In the genomic region with DNA sequence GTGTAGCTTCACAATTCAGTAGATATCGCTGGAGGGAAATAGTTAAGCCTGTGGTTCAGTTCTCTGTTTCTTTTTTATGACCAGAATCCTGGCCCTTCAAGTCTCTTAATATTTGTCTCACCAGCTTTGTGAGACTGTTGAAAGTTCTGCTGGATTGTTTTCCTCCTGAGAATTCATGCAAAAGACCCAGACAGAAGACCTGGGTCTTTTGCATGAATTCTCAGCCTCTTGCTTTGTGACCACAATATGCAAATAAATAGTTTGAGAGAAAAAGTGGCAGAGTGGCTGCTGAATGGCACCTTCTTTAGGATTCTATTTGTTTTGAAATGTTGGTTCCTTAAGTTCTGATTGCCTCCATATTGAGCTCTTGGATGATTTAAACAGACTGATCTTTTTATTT, we compare ENCODE assay signal across 12 cellular contexts. TPM values are rescaled to one million over a fixed set of nuclear protein-coding genes. Genes with fewer than 3 reads are reported as not detected.
DNase-seq lines count a peak whose midpoint lies in the region; ATAC-seq and TF ChIP-seq lines count a peak whose summit lies in the region.
"Had no signal": no experiment of that assay in that cellular context is flagged by ENCODE, and none has a peak within 500 bp of the region (broad histone marks: within the 10 kb centered on the region; RNA-seq: fewer than 3 reads in every experiment).

No MANE protein-coding gene starts in this region.

- H3K4me3 Mint-ChIP-seq in endodermal cell, result no peak overlapping the region

- H3K27ac ChIP-seq in endodermal cell (ENCODE audit: low read depth, low read length), result peak overlapping the region; percentile 2
- H3K27ac ChIP-seq: adrenal gland, epithelial cell of prostate, parathyroid adenoma had no signal

- no peak for TF ChIP-seq CTCF in endodermal cell (conservative IDR thresholded peaks at IDR 0.05)

- no peaks in the 10 kb centered on the region for H3K27me3 ChIP-seq in endodermal cell (ENCODE audit: control insufficient read depth, insufficient read depth, low read length, poor library complexity, severe bottlenecking)
- H3K27me3 ChIP-seq: adrenal gland had no signal

- H3K36me3 Mint-ChIP-seq in endodermal cell (ENCODE audit: low read depth), result peaks cover 39% of the 10 kb centered on the region
- H3K36me3 Mint-ChIP-seq in activated naive CD4-positive, alpha-beta T cell treated with anti-CD3 and anti-CD28 coated beads, Interleukin-2, amount 50 U/mL, for 72 hours, result peaks cover 16 to 42% of the 10 kb centered on the region in 2 donors

- no peaks in the 10 kb centered on the region for H3K27me3 Mint-ChIP-seq in endodermal cell (ENCODE audit: insufficient read depth)

- peaks cover 13% of the 10 kb centered on the region for H3K9me3 Mint-ChIP-seq in endodermal cell
- peaks cover 0 to 9% of the 10 kb centered on the region in 2 donors for H3K9me3 Mint-ChIP-seq in activated naive CD4-positive, alpha-beta T cell treated with anti-CD3 and anti-CD28 coated beads, Interleukin-2, amount 50 U/mL, for 72 hours

- H3K4me1 Mint-ChIP-seq in endodermal cell, result peaks cover 22% of the 10 kb centered on the region

- no peak overlapping the region for H3K9ac ChIP-seq in endodermal cell (ENCODE audit: extremely low read depth, low read length, poor library complexity, severe bottlenecking)
- H3K9ac ChIP-seq: parathyroid adenoma had no signal

- H3K4me3 ChIP-seq in endodermal cell (ENCODE audit: low read length), result peak overlapping the region; percentile 27
- H3K4me3 ChIP-seq: adrenal gland had no signal

- ATAC-seq in GM18868 (IDR thresholded peaks at IDR 0.05; ENCODE audit: unreplicated experiment), result peak; percentile 70
- ATAC-seq in GM21786 (IDR thresholded peaks at IDR 0.05; ENCODE audit: unreplicated experiment), result peak; percentile 86
- ATAC-seq in HG03354 (IDR thresholded peaks at IDR 0.05; ENCODE audit: poor library complexity, severe bottlenecking, unreplicated experiment), result peak; percentile 99
- no peak for ATAC-seq in activated naive CD4-positive, alpha-beta T cell treated with anti-CD3 and anti-CD28 coated beads, Interleukin-2, amount 50 U/mL, for 72 hours

- peaks cover 4% of the 10 kb centered on the region for H3K4me1 ChIP-seq in endodermal cell (ENCODE audit: control insufficient read depth, insufficient read depth, low read length)
- H3K4me1 ChIP-seq: adrenal gland, parathyroid adenoma had no signal

- H3K36me3 ChIP-seq in endodermal cell (ENCODE audit: control insufficient read depth, insufficient read depth, low read length), result peaks cover 28% of the 10 kb centered on the region
- H3K36me3 ChIP-seq: adrenal gland had no signal

- peaks cover 8% of the 10 kb centered on the region for H3K9me3 ChIP-seq in endodermal cell (ENCODE audit: control insufficient read depth, low read length)
- H3K9me3 ChIP-seq: adrenal gland had no signal

- 67% methylated on average over 1 of the region's 1 CpG; no CpG with 5 or more reads in 1 of the 2 experiments for WGBS in endodermal cell (ENCODE audit: insufficient coverage in 1 of 2, insufficient read length in 1 of 2), 2 experiments

- no peak for DNase-seq in endodermal cell
- no peak for DNase-seq in activated naive CD4-positive, alpha-beta T cell treated with anti-CD3 and anti-CD28 coated beads, Interleukin-2, amount 50 U/mL, for 72 hours (ENCODE audit: low spot score in 2 of 2)
- no peak for DNase-seq in foreskin melanocyte
- no peak for DNase-seq in NCI-H774 (lab: John Stamatoyannopoulos, UW)
- no peak for DNase-seq in NCI-H187 (lab: John Stamatoyannopoulos, UW)
- DNase-seq: activated CD4-positive, CD25-positive, alpha-beta regulatory T cell treated with anti-CD3 and anti-CD28 coated beads, Interleukin-2, amount 50 U/mL, for 72 hours; adrenal gland had no signal

- no peak overlapping the region for H3K27ac Mint-ChIP-seq in endodermal cell
- H3K27ac Mint-ChIP-seq in activated naive CD4-positive, alpha-beta T cell treated with anti-CD3 and anti-CD28 coated beads, Interleukin-2, amount 50 U/mL, for 72 hours, result no peak overlapping the region

RNA-seq across cellular contexts. Expression of gene RASA1, which starts 40.3 kb away (rescaled TPM):
- 10 to 100 TPM; 50.9 to 63.0 TPM for total RNA-seq in endodermal cell
- 58.5 TPM for polyA plus RNA-seq in endodermal cell (2013, experiment 1 of 2)
- 54.2 TPM for polyA plus RNA-seq in endodermal cell (2013, experiment 2 of 2)
- 10 to 100 TPM; 16.9 to 22.9 TPM for total RNA-seq in activated naive CD4-positive, alpha-beta T cell treated with anti-CD3 and anti-CD28 coated beads, Interleukin-2, amount 50 U/mL, for 72 hours

Comparison
In these comparisons a context has a peak if more than half of its experiments do, and no peak if none do; other contexts are left out.
1. ATAC-seq: peak in GM18868 (single experiment), GM21786 (single experiment) and HG03354 (single experiment); none in activated naive CD4-positive, alpha-beta T cell treated with anti-CD3 and anti-CD28 coated beads, Interleukin-2, amount 50 U/mL, for 72 hours (0 of 2).